In genomic region chr2:229779650-229780049, GRCh38 we compare ENCODE assay signal across 17 cellular contexts.
DNase-seq lines count a peak whose midpoint lies in the region; ATAC-seq and TF ChIP-seq lines count a peak whose summit lies in the region.
"Had no signal": no experiment of that assay in that cellular context is flagged by ENCODE, and none has a peak within 500 bp of the region (broad histone marks: within the 10 kb centered on the region; RNA-seq: fewer than 3 reads in every experiment).

No MANE protein-coding gene starts in this region.

- in situ Hi-C loops in IMR-90 (cut with MboI; ENCODE audit: low sequenced_read_pairs), result no loop called here

- H2BK120ac ChIP-seq in IMR-90 (ENCODE audit: low read depth, low read length), result no peak overlapping the region
- H2BK120ac ChIP-seq in trophoblast cell (ENCODE audit: insufficient read depth, low read length, poor library complexity), result no peak overlapping the region

- H2BK5ac ChIP-seq in IMR-90 (ENCODE audit: low read depth, low read length, poor library complexity, severe bottlenecking) (no peak overlapping the region), trophoblast cell (ENCODE audit: low read depth, low read length, poor library complexity) (no peak overlapping the region)

- no peaks in the 10 kb centered on the region for H3K27me3 ChIP-seq in IMR-90 (ENCODE audit: control insufficient read depth, insufficient read depth, low read length)
- no peaks in the 10 kb centered on the region for H3K27me3 ChIP-seq in foreskin keratinocyte
- no peaks in the 10 kb centered on the region for H3K27me3 ChIP-seq in trophoblast cell (ENCODE audit: insufficient read depth, low read length)
- H3K27me3 ChIP-seq: BLaER1 treated with 17β-estradiol and CSF1 and Interleukin-3, amounts not matched to agents 10 nM and 100 nM had no signal

- H4K5ac ChIP-seq in IMR-90 (ENCODE audit: low read depth, low read length), result no peak overlapping the region

- H2AFZ ChIP-seq in IMR-90 (replicated peaks; ENCODE audit: low read length, poor library complexity), result no peak overlapping the region
- no peak overlapping the region for H2AFZ ChIP-seq in trophoblast cell (ENCODE audit: insufficient read depth, low read length, poor library complexity)

- peaks cover 6% of the 10 kb centered on the region; the same call in 1 of the 2 replicates for H3K9me1 ChIP-seq in IMR-90 (ENCODE audit: insufficient read depth, low read length)

- dilution Hi-C loops in IMR-90 (cut with HindIII; ENCODE audit: low sequenced_read_pairs, unreplicated experiment), result no loop called here

- H4K8ac ChIP-seq in IMR-90 (ENCODE audit: low read depth in 2 of 2, low read length in 2 of 2) (no peak overlapping the region), trophoblast cell (ENCODE audit: low read depth, low read length) (no peak overlapping the region)

- no CpG with 5 or more reads among the region's 3 CpGs for WGBS in IMR-90 (ENCODE audit: extremely low coverage in 2 of 2, insufficient read length in 1 of 2), 2 experiments
- WGBS in trophoblast cell (ENCODE audit: extremely low coverage, insufficient coverage, insufficient read length), result no CpG with 5 or more reads among the region's 3 CpGs

- no peaks in the 10 kb centered on the region for H3K27me3 Mint-ChIP-seq in activated CD4-positive, alpha-beta T cell treated with anti-CD3 and anti-CD28 coated beads, Interleukin-2, amount 10 ng/mL, durations not matched to agents 7 days and 5 days
- H3K27me3 Mint-ChIP-seq: IgD-negative memory B cell had no signal

- peaks cover 12 to 23% of the 10 kb centered on the region in 2 experiments; a peak in 3 of 4 replicates for H3K79me1 ChIP-seq in IMR-90 (ENCODE audit: low read depth in 1 of 2, low read length in 2 of 2)
- no peaks in the 10 kb centered on the region for H3K79me1 ChIP-seq in trophoblast cell (ENCODE audit: low read length)

- H4K20me1 ChIP-seq in IMR-90 (ENCODE audit: insufficient read depth, low read length), result peaks cover 14% of the 10 kb centered on the region

- TF ChIP-seq CTCF in IMR-90 (conservative IDR thresholded peaks at IDR 0.05; ENCODE audit: low read depth, low read length), result no peak
- no peak for TF ChIP-seq CTCF in foreskin keratinocyte (conservative IDR thresholded peaks at IDR 0.05)

- H2AK9ac ChIP-seq in IMR-90 (replicated peaks; ENCODE audit: low read depth, low read length, poor library complexity), result no peak overlapping the region

- H3K4me2 ChIP-seq in IMR-90 (ENCODE audit: low read depth, low read length) (no peak overlapping the region), trophoblast cell (ENCODE audit: low read length) (no peak overlapping the region)
- H3K4me2 ChIP-seq: BLaER1 treated with 17β-estradiol and CSF1 and Interleukin-3, amounts not matched to agents 10 nM and 100 nM had no signal

- ATAC-seq in IMR-90 (ENCODE audit: low read depth) (no peak), foreskin keratinocyte (peak; percentile 97), HG03565 (IDR thresholded peaks at IDR 0.05; ENCODE audit: unreplicated experiment) (no peak), HG03354 (IDR thresholded peaks at IDR 0.05; ENCODE audit: poor library complexity, severe bottlenecking, unreplicated experiment) (no peak)
- ATAC-seq: PC-3 had no signal

- H4K91ac ChIP-seq in IMR-90 (ENCODE audit: insufficient read depth, low read depth, low read length), result no peak overlapping the region
- H4K91ac ChIP-seq in trophoblast cell (ENCODE audit: low read depth, low read length), result no peak overlapping the region

- no peak for TF ChIP-seq POLR2A in IMR-90 (IDR thresholded peaks at IDR 0.05; ENCODE audit: low read depth, low read length)

- intact Hi-C loops in IMR-90 (cut with micrococcal nuclease), result loop anchor here (5.0 to 10.0 kb wide), 2 partner anchors 835 to 1887 kb away; no protein-coding TSS in a partner anchor

- H3K23ac ChIP-seq in IMR-90 (ENCODE audit: low read depth, low read length) (no peak overlapping the region), trophoblast cell (ENCODE audit: low read length) (no peak overlapping the region)

- H3K4me1 Mint-ChIP-seq in activated CD4-positive, alpha-beta T cell treated with anti-CD3 and anti-CD28 coated beads, Interleukin-2, amount 10 ng/mL, durations not matched to agents 7 days and 5 days, result peaks cover 32% of the 10 kb centered on the region

- no peak overlapping the region for H2BK15ac ChIP-seq in IMR-90 (ENCODE audit: low read depth, low read length)

- H3K4ac ChIP-seq in IMR-90 (ENCODE audit: low read depth, low read length), result no peak overlapping the region
- H3K4ac ChIP-seq in trophoblast cell (ENCODE audit: low read depth, low read length), result no peak overlapping the region

- no peak for TF ChIP-seq RAD21 in IMR-90 (IDR thresholded peaks at IDR 0.05; ENCODE audit: low read length)

- H3K14ac ChIP-seq in IMR-90 (replicated peaks; ENCODE audit: low read depth, low read length) (no peak overlapping the region), trophoblast cell (ENCODE audit: low read length) (no peak overlapping the region)

- H3K9me3 ChIP-seq in IMR-90 (ENCODE audit: control insufficient read depth, insufficient read depth, low read length), result no peaks in the 10 kb centered on the region
- H3K9me3 ChIP-seq in trophoblast cell (ENCODE audit: insufficient read depth, low read depth, low read length), result no peaks in the 10 kb centered on the region
- H3K9me3 ChIP-seq: BLaER1 treated with 17β-estradiol and CSF1 and Interleukin-3, amounts not matched to agents 10 nM and 100 nM had no signal

- no peak for DNase-seq in activated CD4-positive, alpha-beta T cell treated with anti-CD3 and anti-CD28 coated beads, Interleukin-2, amount 10 ng/mL, durations not matched to agents 7 days and 5 days
- no peak for DNase-seq in activated CD4-positive, alpha-beta T cell treated with anti-CD3 and anti-CD28 coated beads, Interleukin-2, amount 50 U/mL, for 48 hours
- DNase-seq in IMR-90, result peak; percentile 26
- DNase-seq in foreskin keratinocyte, result peak; percentile 78 to 89
- DNase-seq in trophoblast cell, result peak; percentile 54 to 58
- DNase-seq in EL, result no peak
- DNase-seq: 8988T; NCI-H1436; NCI-H2081 treated with DMSO at 0.1 percent for 48 hours; NCI-H226; NCI-H526; NK-92 treated with Interleukin-12 subunit alpha and Interleukin-12 subunit beta, amount 100 ng/mL, for 24 hours; PC-3 had no signal

- H3K36me3 Mint-ChIP-seq in activated CD4-positive, alpha-beta T cell treated with anti-CD3 and anti-CD28 coated beads, Interleukin-2, amount 10 ng/mL, durations not matched to agents 7 days and 5 days (ENCODE audit: low read depth), result peaks cover 51% of the 10 kb centered on the region

- H3K9ac ChIP-seq in IMR-90 (ENCODE audit: low read depth, low read length) (no peak overlapping the region), trophoblast cell (ENCODE audit: low read length) (no peak overlapping the region)
- H3K9ac ChIP-seq: BLaER1 treated with 17β-estradiol and CSF1 and Interleukin-3, amounts not matched to agents 10 nM and 100 nM had no signal

- H3K18ac ChIP-seq in IMR-90 (ENCODE audit: low read depth, low read length) (no peak overlapping the region), trophoblast cell (ENCODE audit: low read length) (peak overlapping the region; percentile 69)

- no TSS peak for BruUV-seq in IMR-90 (replicated peaks; lab: Mats Ljungman, UMichigan)

- H3K4me3 ChIP-seq in IMR-90 (ENCODE audit: insufficient read depth, low read depth, low read length) (no peak overlapping the region), trophoblast cell (ENCODE audit: low read depth, low read length) (no peak overlapping the region)
- H3K4me3 ChIP-seq: BLaER1 treated with 17β-estradiol and CSF1 and Interleukin-3, amounts not matched to agents 10 nM and 100 nM had no signal

- POLR2A ChIA-PET in activated CD4-positive, alpha-beta T cell treated with anti-CD3 and anti-CD28 coated beads, Interleukin-2, amount 10 ng/mL, durations not matched to agents 7 days and 5 days (lab: Charles Lee), result no interaction called here
- POLR2A ChIA-PET in IMR-90 (lab: Charles Lee; ENCODE audit: unreplicated experiment), result no interaction called here

- peaks cover 23% of the 10 kb centered on the region for H3K36me3 ChIP-seq in IMR-90 (ENCODE audit: control insufficient read depth, insufficient read depth, low read length)
- H3K36me3 ChIP-seq in trophoblast cell (ENCODE audit: control insufficient read depth in 1 of 2, insufficient read depth in 2 of 2, low read length in 2 of 2), result peaks cover 7 to 33% of the 10 kb centered on the region in 2 experiments

- H3K79me2 ChIP-seq in trophoblast cell (ENCODE audit: control insufficient read depth, insufficient read depth, low read length, poor library complexity), result no peaks in the 10 kb centered on the region

- no peak overlapping the region for H3K27ac ChIP-seq in IMR-90 (ENCODE audit: insufficient read depth, low read length)
- H3K27ac ChIP-seq in foreskin keratinocyte, result peak overlapping the region; percentile 45
- H3K27ac ChIP-seq in trophoblast cell (ENCODE audit: low read depth, low read length), result no peak overlapping the region
- H3K27ac ChIP-seq: BLaER1 treated with 17β-estradiol and CSF1 and Interleukin-3, amounts not matched to agents 10 nM and 100 nM had no signal

- no peaks in the 10 kb centered on the region for H3K9me3 Mint-ChIP-seq in activated CD4-positive, alpha-beta T cell treated with anti-CD3 and anti-CD28 coated beads, Interleukin-2, amount 10 ng/mL, durations not matched to agents 7 days and 5 days
- H3K9me3 Mint-ChIP-seq: IgD-negative memory B cell had no signal

- H3K27ac Mint-ChIP-seq in activated CD4-positive, alpha-beta T cell treated with anti-CD3 and anti-CD28 coated beads, Interleukin-2, amount 10 ng/mL, durations not matched to agents 7 days and 5 days, result peak overlapping the region; percentile 31

- H2BK20ac ChIP-seq in IMR-90 (ENCODE audit: low read depth, low read length), result no peak overlapping the region

- no peak overlapping the region for H3K56ac ChIP-seq in IMR-90 (ENCODE audit: extremely low read depth, insufficient read depth, low read length)

- CTCF ChIA-PET in activated CD4-positive, alpha-beta T cell treated with anti-CD3 and anti-CD28 coated beads, Interleukin-2, amount 10 ng/mL, durations not matched to agents 7 days and 5 days (lab: Charles Lee), result no interaction called here
- CTCF ChIA-PET in IMR-90 (lab: Yijun Ruan, JAX), result interaction anchor here (0.6 to 1.0 kb wide), 2 partner anchors 43 to 130 kb away, joined by 3 to 5 read pairs; no protein-coding TSS in a partner anchor

- no peak overlapping the region for H3K4me3 Mint-ChIP-seq in activated CD4-positive, alpha-beta T cell treated with anti-CD3 and anti-CD28 coated beads, Interleukin-2, amount 10 ng/mL, durations not matched to agents 7 days and 5 days
- H3K4me3 Mint-ChIP-seq: IgD-negative memory B cell had no signal

- no peak overlapping the region for H2AK5ac ChIP-seq in IMR-90 (ENCODE audit: low read depth, low read length)
- H2AK5ac ChIP-seq in trophoblast cell (ENCODE audit: low read length), result no peak overlapping the region

- H3K4me1 ChIP-seq in IMR-90 (ENCODE audit: control insufficient read depth, insufficient read depth, low read length) (peaks cover 10% of the 10 kb centered on the region), foreskin keratinocyte (peaks cover 13% of the 10 kb centered on the region), trophoblast cell (ENCODE audit: control insufficient read depth in 1 of 2, insufficient read depth in 2 of 2, low read length in 2 of 2) (no peaks in the 10 kb centered on the region)

- no peak overlapping the region for H2BK12ac ChIP-seq in trophoblast cell (ENCODE audit: low read length)

- peak overlapping the region; percentile 51 for H4K12ac ChIP-seq in trophoblast cell (ENCODE audit: low read depth, low read length)

TF ChIP-seq in IMR-90, 13 proteins besides CTCF, POLR2A, EP300 and RAD21 (continues in another document):
- TF ChIP-seq BHLHE40 (IDR thresholded peaks at IDR 0.05; ENCODE audit: low read depth, low read length), result no peak

Comparison
In these comparisons a context has a peak if more than half of its experiments do, and no peak if none do; other contexts are left out.
1. DNase-seq: peak in IMR-90 (single experiment), foreskin keratinocyte (2 of 2) and trophoblast cell (2 of 2); none in activated CD4-positive, alpha-beta T cell treated with anti-CD3 and anti-CD28 coated beads, Interleukin-2, amount 10 ng/mL, durations not matched to agents 7 days and 5 days (single experiment), activated CD4-positive, alpha-beta T cell treated with anti-CD3 and anti-CD28 coated beads, Interleukin-2, amount 50 U/mL, for 48 hours (0 of 2) and EL (single experiment).